22 cellular contexts compared by ENCODE assay signal in genomic region chr7:154177584-154177983, GRCh38.
"Had no signal": no experiment of that assay in that cellular context is flagged by ENCODE, and none has a peak within 500 bp of the region (broad histone marks: within the 10 kb centered on the region; RNA-seq: fewer than 3 reads in every experiment).

No MANE protein-coding gene starts in this region.

- ATAC-seq: foreskin keratinocyte, gastroesophageal sphincter, heart left ventricle, left cardiac atrium, left lung, left ventricle myocardium superior, lower lobe of right lung, mucosa of descending colon had no signal

- H3K27ac ChIP-seq: coronary artery, dorsolateral prefrontal cortex, esophagus muscularis mucosa, foreskin keratinocyte, gastroesophageal sphincter, heart left ventricle, left lung, lower lobe of right lung had no signal

- H3K4me3 ChIP-seq: coronary artery, dorsolateral prefrontal cortex, esophagus muscularis mucosa, gastroesophageal sphincter, heart left ventricle, left lung, lower lobe of right lung, mucosa of descending colon had no signal

- H3K27me3 ChIP-seq: dorsolateral prefrontal cortex, esophagus muscularis mucosa, foreskin keratinocyte, gastroesophageal sphincter had no signal

- H3K4me1 ChIP-seq: esophagus muscularis mucosa, foreskin keratinocyte, gastroesophageal sphincter, heart left ventricle, left lung, lower lobe of right lung had no signal

- H3K9me3 ChIP-seq: esophagus muscularis mucosa, gastroesophageal sphincter, heart left ventricle, left lung, lower lobe of right lung, mucosa of descending colon had no signal

- FAIRE-seq: colon, endothelial cell of umbilical vein, frontal cortex, islet of Langerhans, keratinocyte had no signal

- DNase-seq: dermis blood vessel endothelial cell; dorsolateral prefrontal cortex; effector CD4-positive, alpha-beta T cell; effector memory CD4-positive, alpha-beta T cell; foreskin keratinocyte; heart left ventricle; hippocampal formation; left cardiac atrium; left lung; left ventricle myocardium superior; lower lobe of right lung; mesenchymal stem cell; mucosa of descending colon; naive B cell had no signal

- H3K36me3 ChIP-seq: esophagus muscularis mucosa, gastroesophageal sphincter, heart left ventricle, left lung, lower lobe of right lung had no signal
